ENCODE assay signal across 2 cellular contexts in the genomic region with DNA sequence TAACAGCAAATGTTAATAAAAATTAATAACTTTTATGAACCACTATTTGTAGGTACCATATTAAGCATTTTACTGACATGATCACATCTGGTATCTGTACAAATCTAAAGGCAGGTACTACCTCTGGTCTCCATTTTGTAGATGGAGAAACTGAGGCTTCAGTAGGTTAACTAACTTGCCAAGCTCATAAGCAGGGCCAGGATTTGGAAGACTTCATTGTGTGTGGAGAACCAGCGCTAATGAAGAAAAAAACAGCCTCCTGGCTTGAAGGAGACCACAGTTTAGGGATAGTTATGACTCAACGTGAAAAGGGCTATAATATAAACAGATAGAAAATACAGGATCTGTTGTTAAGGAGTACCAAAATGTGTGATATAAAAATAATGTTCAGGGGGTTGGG.
TF ChIP-seq lines count a peak whose summit lies in the region.

No MANE protein-coding gene starts in this region.

TF ChIP-seq in HEK293, 187 proteins besides CTCF, POLR2A, EP300 and RAD21:
- TF ChIP-seq ZFP37 (tag by site-specific recombination; IDR thresholded peaks at IDR 0.05): no peak
- no peak for TF ChIP-seq ZNF239 (tag by site-specific recombination; IDR thresholded peaks at IDR 0.05)
- TF ChIP-seq ZBTB6 (tag by site-specific recombination; IDR thresholded peaks at IDR 0.05): no peak
- no peak for TF ChIP-seq SP2 (tag by site-specific recombination; IDR thresholded peaks at IDR 0.05)

TF ChIP-seq in GM12878, 131 proteins besides CTCF, POLR2A, EP300 and RAD21:
- TF ChIP-seq GATAD2B (conservative IDR thresholded peaks at IDR 0.05; ENCODE audit: low read depth) (no peak), TARDBP (IDR thresholded peaks at IDR 0.05; ENCODE audit: borderline replicate concordance) (no peak), TCF7 (IDR thresholded peaks at IDR 0.05; ENCODE audit: borderline replicate concordance) (no peak)
